Comparison of ENCODE assay signal across 20 cellular contexts in the genomic region with DNA sequence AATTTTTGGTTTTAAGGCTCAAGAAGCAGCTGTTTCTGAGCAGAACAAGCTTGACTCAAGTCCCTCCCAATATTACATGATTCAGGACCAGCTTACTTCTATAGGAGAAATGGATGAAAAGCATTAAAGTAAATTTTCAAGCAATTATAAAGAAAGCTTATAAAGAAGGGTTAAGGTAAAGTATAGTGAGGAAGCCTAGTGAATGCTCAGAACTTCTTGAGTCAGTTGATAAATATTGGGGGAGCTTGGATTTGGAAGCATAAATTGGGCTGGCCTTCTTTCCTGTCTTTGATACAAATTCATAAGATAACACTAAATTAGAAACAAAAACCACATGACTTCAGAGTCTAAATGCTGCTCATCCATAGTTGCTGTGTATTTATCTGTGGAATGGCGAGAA.
A peak's percentile ranks its signal among the peaks of the same experiment; 100 is the strongest.
DNase-seq lines count a peak whose midpoint lies in the region; ATAC-seq and TF ChIP-seq lines count a peak whose summit lies in the region.
"Had no signal": no experiment of that assay in that cellular context is flagged by ENCODE, and none has a peak within 500 bp of the region (broad histone marks: within the 10 kb centered on the region; RNA-seq: fewer than 3 reads in every experiment).

No MANE protein-coding gene starts in this region.

- no peak overlapping the region for H3K27ac ChIP-seq in BLaER1 treated with 17β-estradiol and CSF1 and Interleukin-3, amounts not matched to agents 10 nM and 100 nM
- H3K27ac ChIP-seq in HEK293 (ENCODE audit: extremely low read depth, low read depth, low read length) (no peak overlapping the region), Karpas-422 (ENCODE audit: low read length) (no peak overlapping the region), epithelial cell of prostate (peak overlapping the region; percentile 61), A673 (ENCODE audit: low read depth, low read length, poor library complexity, severe bottlenecking) (no peak overlapping the region)
- H3K27ac ChIP-seq: 22Rv1, A549, BLaER1, C4-2B had no signal

- POLR2A ChIA-PET in HEK293 (lab: Yijun Ruan, JAX), result no interaction called here
- POLR2A ChIA-PET in A673 (lab: Charles Lee; ENCODE audit: low non-redundant PET), result no interaction called here

- no peaks in the 10 kb centered on the region for H3K27me3 ChIP-seq in BLaER1 treated with 17β-estradiol and CSF1 and Interleukin-3, amounts not matched to agents 10 nM and 100 nM
- H3K27me3 ChIP-seq in Karpas-422 (ENCODE audit: low read length) (no peaks in the 10 kb centered on the region), A673 (replicated peaks; ENCODE audit: insufficient read depth, low read depth, low read length, poor library complexity) (no peaks in the 10 kb centered on the region)
- H3K27me3 ChIP-seq: BE2C, BLaER1 had no signal

- peak overlapping the region in 7 of 11 experiments; percentile 2 to 57 (median 8); a peak in 3 of 22 replicates for H3K4me2 ChIP-seq in BLaER1 treated with 17β-estradiol and CSF1 and Interleukin-3, amounts not matched to agents 10 nM and 100 nM
- H3K4me2 ChIP-seq in Karpas-422 (ENCODE audit: low read depth, low read length, poor library complexity, severe bottlenecking), result no peak overlapping the region
- H3K4me2 ChIP-seq: A549, BLaER1 had no signal

- H3K9me2 ChIP-seq in Karpas-422 (replicated peaks; ENCODE audit: insufficient read depth, low read length), result no peaks in the 10 kb centered on the region

- no peak for DNase-seq in Karpas-422
- DNase-seq in epithelial cell of prostate (ENCODE audit: low read depth, low spot score), result no peak
- no peak for DNase-seq in activated T-cell treated with anti-CD3 and anti-CD28 coated beads, Interleukin-2, amount 50 U/mL, for 72 hours
- no peak for DNase-seq in A673 (ENCODE audit: low spot score)
- no peak for DNase-seq in NCI-H1048 (lab: John Stamatoyannopoulos, UW)
- no peak for DNase-seq in ecto neural progenitor cell (ENCODE audit: low spot score)
- DNase-seq: ACHN; BE2C; Caco-2; Calu3; CD4-positive, alpha-beta T cell; CD8-positive, alpha-beta T cell; DMS79 treated with DMSO at 0.1 percent for 48 hours; GF-D8 had no signal

- intact Hi-C loops in A673 (cut with micrococcal nuclease; ENCODE audit: unreplicated experiment), result no loop called here

- no peaks in the 10 kb centered on the region for H4K20me1 ChIP-seq in BLaER1 treated with 17β-estradiol and CSF1 and Interleukin-3, amounts not matched to agents 10 nM and 100 nM
- H4K20me1 ChIP-seq in Karpas-422 (ENCODE audit: insufficient read depth, low read depth, low read length), result no peaks in the 10 kb centered on the region
- H4K20me1 ChIP-seq: BLaER1 had no signal

- H3K4me1 Mint-ChIP-seq in activated T-cell treated with anti-CD3 and anti-CD28 coated beads, Interleukin-2, amount 50 U/mL, for 72 hours (ENCODE audit: low read depth), result no peaks in the 10 kb centered on the region

- H3K4me1 ChIP-seq in BLaER1 treated with 17β-estradiol and CSF1 and Interleukin-3, amounts not matched to agents 10 nM and 100 nM, result peaks cover 0 to 7% (median 4%) of the 10 kb centered on the region in 10 experiments; a peak in 8 of 20 replicates
- H3K4me1 ChIP-seq in HEK293 (ENCODE audit: control insufficient read depth, insufficient read depth, low read length) (no peaks in the 10 kb centered on the region), Karpas-422 (ENCODE audit: low read length) (peaks cover 55% of the 10 kb centered on the region), A673 (ENCODE audit: insufficient read depth, low read length, poor library complexity, severe bottlenecking) (peaks cover 6% of the 10 kb centered on the region)
- H3K4me1 ChIP-seq: A549, BE2C, Caco-2 had no signal

- no peaks in the 10 kb centered on the region for H3K27me3 Mint-ChIP-seq in activated T-cell treated with anti-CD3 and anti-CD28 coated beads, Interleukin-2, amount 50 U/mL, for 72 hours (ENCODE audit: low read depth)

- H3K9ac ChIP-seq in BLaER1 treated with 17β-estradiol and CSF1 and Interleukin-3, amounts not matched to agents 10 nM and 100 nM, result no peak overlapping the region
- no peak overlapping the region for H3K9ac ChIP-seq in Karpas-422 (ENCODE audit: low read length)
- H3K9ac ChIP-seq: BLaER1 had no signal

- no peaks in the 10 kb centered on the region for H3K9me3 Mint-ChIP-seq in activated T-cell treated with anti-CD3 and anti-CD28 coated beads, Interleukin-2, amount 50 U/mL, for 72 hours
- H3K9me3 Mint-ChIP-seq: CD8-positive, alpha-beta T cell had no signal

- no peaks in the 10 kb centered on the region for H3K36me3 ChIP-seq in BLaER1 treated with 17β-estradiol and CSF1 and Interleukin-3, amounts not matched to agents 10 nM and 100 nM
- H3K36me3 ChIP-seq in HEK293 (ENCODE audit: control insufficient read depth in 2 of 2, insufficient read depth in 1 of 2, low read length in 2 of 2), result no peaks in the 10 kb centered on the region
- H3K36me3 ChIP-seq in Karpas-422 (ENCODE audit: insufficient read depth, low read length), result no peaks in the 10 kb centered on the region
- no peaks in the 10 kb centered on the region for H3K36me3 ChIP-seq in A673 (ENCODE audit: insufficient read depth, low read length, poor library complexity, severe bottlenecking)
- H3K36me3 ChIP-seq: BE2C, BLaER1 had no signal

- no peak for ATAC-seq in activated T-cell treated with anti-CD3 and anti-CD28 coated beads, Interleukin-2, amount 50 U/mL, for 72 hours (replicated peaks in 1 of 2)
- ATAC-seq: A549; CD8-positive, alpha-beta T cell had no signal

- BruUV-seq in A673 (replicated peaks; lab: Mats Ljungman, UMichigan), result no TSS peak

- no peaks in the 10 kb centered on the region for H3K79me2 ChIP-seq in Karpas-422 (ENCODE audit: low read length)

- no peak overlapping the region for H3K4me3 ChIP-seq in BLaER1 treated with 17β-estradiol and CSF1 and Interleukin-3, amounts not matched to agents 10 nM and 100 nM
- H3K4me3 ChIP-seq in HEK293 (ENCODE audit: low read depth, low read length) (no peak overlapping the region), Karpas-422 (ENCODE audit: low read length) (no peak overlapping the region), A673 (ENCODE audit: low read depth, low read length, poor library complexity, severe bottlenecking) (no peak overlapping the region)
- H3K4me3 ChIP-seq: A549, BLaER1 had no signal

- H3K36me3 Mint-ChIP-seq in activated T-cell treated with anti-CD3 and anti-CD28 coated beads, Interleukin-2, amount 50 U/mL, for 72 hours (ENCODE audit: insufficient read depth in 2 of 2), result no peaks in the 10 kb centered on the region
- H3K36me3 Mint-ChIP-seq: CD8-positive, alpha-beta T cell had no signal

- TF ChIP-seq CTCF in HEK293 (tag by site-specific recombination; IDR thresholded peaks at IDR 0.05) (no peak), A673 (conservative IDR thresholded peaks at IDR 0.05; ENCODE audit: low read depth, low read length) (no peak)

- CTCF ChIA-PET in HEK293 (lab: Yijun Ruan, JAX), result interaction anchor here (0.6 to 7.1 kb wide), 5 partner anchors 98 to 1528 kb away, joined by 3 to 114 read pairs (median 3); no protein-coding TSS in a partner anchor
- CTCF ChIA-PET in A673 (lab: Charles Lee), result no interaction called here

- no peaks in the 10 kb centered on the region for H3K9me3 ChIP-seq in BLaER1 treated with 17β-estradiol and CSF1 and Interleukin-3, amounts not matched to agents 10 nM and 100 nM (replicated peaks in 1 of 11)
- H3K9me3 ChIP-seq in HEK293 (ENCODE audit: control insufficient read depth, insufficient read depth, low read depth, low read length), result no peaks in the 10 kb centered on the region
- H3K9me3 ChIP-seq in Karpas-422 (ENCODE audit: low read length), result no peaks in the 10 kb centered on the region
- H3K9me3 ChIP-seq in A673 (ENCODE audit: low read depth, low read length, poor library complexity, severe bottlenecking), result no peaks in the 10 kb centered on the region
- H3K9me3 ChIP-seq: A549, BE2C, BLaER1, Caco-2 had no signal

- H3K27ac Mint-ChIP-seq in activated T-cell treated with anti-CD3 and anti-CD28 coated beads, Interleukin-2, amount 50 U/mL, for 72 hours, result no peak overlapping the region
- H3K27ac Mint-ChIP-seq: CD4-positive, alpha-beta T cell; CD8-positive, alpha-beta T cell had no signal

- peak overlapping the region; percentile 88 for H2AFZ ChIP-seq in Karpas-422 (ENCODE audit: low read length)

- H3K4me3 Mint-ChIP-seq in activated T-cell treated with anti-CD3 and anti-CD28 coated beads, Interleukin-2, amount 50 U/mL, for 72 hours, result no peak overlapping the region
- H3K4me3 Mint-ChIP-seq: CD4-positive, alpha-beta T cell; CD8-positive, alpha-beta T cell had no signal

TF ChIP-seq in HEK293, 187 proteins besides CTCF, POLR2A, EP300 and RAD21:
- TF ChIP-seq ZNF214 (tag by site-specific recombination; IDR thresholded peaks at IDR 0.05; ENCODE audit: borderline replicate concordance), result peak; percentile 93
- TF ChIP-seq ZNF324 (tag by site-specific recombination; IDR thresholded peaks at IDR 0.05), result no peak
- TF ChIP-seq ZNF423 (tag by site-specific recombination; IDR thresholded peaks at IDR 0.05), result no peak
- no peak for TF ChIP-seq ZNF548 (tag by site-specific recombination; IDR thresholded peaks at IDR 0.05)
- no peak for TF ChIP-seq ZNF558 (tag by site-specific recombination; IDR thresholded peaks at IDR 0.05)
- TF ChIP-seq ZNF335 (tag by site-specific recombination; conservative IDR thresholded peaks at IDR 0.05), result no peak
- no peak for TF ChIP-seq ZNF426 (tag by site-specific recombination; IDR thresholded peaks at IDR 0.05)
TF ChIP-seq in HEK293: peak in this region for 1.
